Comparison of ENCODE assay signal across 8 cellular contexts in the genomic region with DNA sequence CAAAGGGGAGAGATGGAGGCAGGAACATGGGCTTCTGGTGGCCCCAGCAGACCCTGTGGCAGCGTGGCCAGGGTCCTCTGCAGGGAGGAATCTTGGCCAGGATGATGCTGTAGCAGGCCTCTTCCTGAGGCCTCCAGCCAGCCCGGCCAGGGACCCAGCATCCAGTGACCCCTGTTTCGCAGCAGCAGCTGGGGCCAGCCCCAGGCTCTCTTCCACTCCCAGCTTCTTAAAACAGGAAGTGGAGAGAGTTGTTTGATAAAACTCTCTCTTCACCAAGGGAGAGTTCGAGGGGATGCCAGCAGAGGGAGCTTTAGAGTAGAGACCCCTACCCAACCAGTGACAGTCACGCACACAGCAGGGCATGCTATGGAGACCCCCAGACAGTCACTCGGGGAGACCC. TPM values are rescaled to one million over a fixed set of nuclear protein-coding genes. Genes with fewer than 3 reads are reported as not detected.
"Had no signal": no experiment of that assay in that cellular context is flagged by ENCODE, and none has a peak within 500 bp of the region (broad histone marks: within the 10 kb centered on the region; RNA-seq: fewer than 3 reads in every experiment).

No MANE protein-coding gene starts in this region.

RNA-seq across cellular contexts. Expression of gene GGTLC1, which starts 10.1 kb away (rescaled TPM):
- total RNA-seq: activated T-helper 2 cell treated with anti-CD3 and anti-CD28 coated beads, Interferon-gamma antibody, Interleukin-2, Interleukin-4, amounts not matched to agents 10 μg/mL and 5 μg/mL and 100 μg/mL, durations not matched to agents 14 hours and 24 hours and 36 hours; natural killer cell; renal cortical epithelial cell; skeletal muscle tissue; stomach; T-helper 1 cell treated with Interleukin-12 subunit alpha and Interleukin-12 subunit beta and Interleukin-4 antibody, amounts not matched to agents 30 ng/mL and 1 ng/mL, for 36 hours; thoracic aorta had no signal
- polyA plus RNA-seq: immature natural killer cell, stomach had no signal
